Comparison of ENCODE assay signal across 10 cellular contexts in the genomic region with DNA sequence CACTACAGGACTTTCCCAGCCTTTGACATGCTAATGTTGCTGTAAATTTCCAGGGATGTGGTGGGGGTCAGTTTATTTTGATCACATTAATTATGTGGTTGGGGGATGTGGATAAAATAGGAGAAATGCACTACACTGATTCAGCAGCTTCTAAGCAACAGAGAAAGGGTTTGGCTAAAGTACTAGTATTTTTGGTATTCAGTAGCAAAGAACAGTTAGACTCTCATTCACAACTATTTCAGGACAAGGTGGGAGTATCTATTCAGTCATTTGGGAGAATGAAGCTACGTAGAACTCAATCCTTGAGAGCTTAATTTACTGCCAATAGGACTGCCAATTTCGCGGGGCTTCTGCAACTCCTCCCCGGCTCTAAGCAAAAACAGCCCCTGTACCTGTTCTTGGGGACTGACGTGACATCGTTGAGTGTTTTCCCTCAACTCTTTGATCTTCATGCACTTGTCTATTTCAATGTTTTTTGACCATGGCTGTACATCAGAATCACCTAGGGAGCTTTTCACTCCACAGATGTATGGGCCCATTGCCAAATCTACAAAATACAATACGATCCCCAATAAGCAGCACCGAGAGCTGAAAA.
DNase-seq lines count a peak whose midpoint lies in the region; ATAC-seq and TF ChIP-seq lines count a peak whose summit lies in the region.
"Had no signal": no experiment of that assay in that cellular context is flagged by ENCODE, and none has a peak within 500 bp of the region (broad histone marks: within the 10 kb centered on the region; RNA-seq: fewer than 3 reads in every experiment).

No MANE protein-coding gene starts in this region.

- H3K4me1 ChIP-seq in heart left ventricle (peaks cover 0 to 31% (median 15%) of the 10 kb centered on the region in 12 donors), SJSA1 (replicated peaks) (peaks cover 43% of the 10 kb centered on the region), gastroesophageal sphincter (peaks cover 0 to 35% (median 0%) of the 10 kb centered on the region in 3 donors), transverse colon (peaks cover 3 to 26% (median 16%) of the 10 kb centered on the region in 4 donors)

- in situ Hi-C loops in transverse colon (cut with MboI; ENCODE audit: low pct_ligation_motif_present in 1 of 4, low pct_unique_long_range_greater_than_20kb in 1 of 4, low sequenced_read_pairs in 3 of 4): loop anchor here (5.0 to 25.0 kb wide), 5 partner anchors 157 to 482 kb away; a partner anchor contains a TSS

- TF ChIP-seq POLR2A in heart left ventricle (IDR thresholded peaks at IDR 0.05) (no peak), gastroesophageal sphincter (IDR thresholded peaks at IDR 0.05) (no peak), transverse colon (IDR thresholded peaks at IDR 0.05) (no peak)

- H3K36me3 ChIP-seq in heart left ventricle (no peaks in the 10 kb centered on the region), SJSA1 (no peaks in the 10 kb centered on the region), gastroesophageal sphincter (no peaks in the 10 kb centered on the region), transverse colon (no peaks in the 10 kb centered on the region)

- DNase-seq in heart left ventricle: no peak
- DNase-seq in left ventricle myocardium superior: no peak
- DNase-seq in SJSA1 (ENCODE audit: low read depth in 1 of 2, low spot score in 2 of 2): peak in 1 of 2 experiments; percentile 10
- no peak for DNase-seq in transverse colon
- no peak for DNase-seq in HK-2 (ENCODE audit: unreplicated experiment)
- no peak for DNase-seq in activated effector memory CD4-positive, alpha-beta T cell treated with Interleukin-2 at 50 U/mL for 16 hours
- DNase-seq: CD4-positive, CD25-positive, alpha-beta regulatory T cell; posterior cingulate gyrus had no signal

- ATAC-seq in heart left ventricle: no peak
- no peak for ATAC-seq in left ventricle myocardium superior
- ATAC-seq in gastroesophageal sphincter: no peak
- ATAC-seq in HG03354 (IDR thresholded peaks at IDR 0.05; ENCODE audit: poor library complexity, severe bottlenecking, unreplicated experiment): no peak

- intact Hi-C loops in heart left ventricle (cut with DNase I) (loop anchor here (5.0 to 10.0 kb wide), 9 partner anchors 72 to 589 kb away; no protein-coding TSS in a partner anchor), left ventricle myocardium superior (cut with micrococcal nuclease) (no loop called here), transverse colon (cut with DNase I; ENCODE audit: low total_unique reads) (loop anchor here (5.0 kb wide), 2 partner anchors 167 to 477 kb away; no protein-coding TSS in a partner anchor)

- H3K27me3 ChIP-seq in heart left ventricle (no peaks in the 10 kb centered on the region), SJSA1 (replicated peaks) (no peaks in the 10 kb centered on the region), gastroesophageal sphincter (no peaks in the 10 kb centered on the region), transverse colon (no peaks in the 10 kb centered on the region)

- WGBS in heart left ventricle, 4 donors: 74 to 85% (median 82%) methylated on average over 8 of the region's 8 CpGs
- 72 to 78% methylated on average over 3 to 8 of the region's 8 CpGs for WGBS in gastroesophageal sphincter (ENCODE audit: low coverage in 1 of 2), 2 donors
- 38 to 86% methylated on average over 2 to 8 of the region's 8 CpGs for WGBS in transverse colon (ENCODE audit: low coverage in 1 of 2), 2 donors

- H3K4me3 ChIP-seq in heart left ventricle (peak overlapping the region in 1 of 12 donors; percentile 43), SJSA1 (no peak overlapping the region), gastroesophageal sphincter (no peak overlapping the region), transverse colon (no peak overlapping the region)

- TF ChIP-seq CTCF in heart left ventricle (IDR thresholded peaks at IDR 0.05): no peak
- TF ChIP-seq CTCF in gastroesophageal sphincter (IDR thresholded peaks at IDR 0.05): no peak
- TF ChIP-seq CTCF in transverse colon (IDR thresholded peaks at IDR 0.05): no peak

- H3K27ac ChIP-seq in heart left ventricle (peak overlapping the region in 9 of 12 donors; percentile 49 to 92 (median 67)), SJSA1 (peak overlapping the region; percentile 93), gastroesophageal sphincter (peak overlapping the region in 3 of 4 donors; percentile 1 to 64 (median 57)), transverse colon (peak overlapping the region; percentile 3 to 73 (median 56))

- no peaks in the 10 kb centered on the region for H3K9me3 ChIP-seq in heart left ventricle
- H3K9me3 ChIP-seq in SJSA1 (replicated peaks): no peaks in the 10 kb centered on the region
- no peaks in the 10 kb centered on the region for H3K9me3 ChIP-seq in gastroesophageal sphincter
- H3K9me3 ChIP-seq in transverse colon: no peaks in the 10 kb centered on the region

- no peak for TF ChIP-seq EP300 in gastroesophageal sphincter (IDR thresholded peaks at IDR 0.05)
- TF ChIP-seq EP300 in transverse colon (IDR thresholded peaks at IDR 0.05; ENCODE audit: low read depth): no peak
